In genomic region chr3:4845882-4846281, GRCh38 we compare ENCODE assay signal across 10 cellular contexts.
DNase-seq lines count a peak whose midpoint lies in the region; ATAC-seq and TF ChIP-seq lines count a peak whose summit lies in the region.
"Had no signal": no experiment of that assay in that cellular context is flagged by ENCODE, and none has a peak within 500 bp of the region (broad histone marks: within the 10 kb centered on the region; RNA-seq: fewer than 3 reads in every experiment).

No MANE protein-coding gene starts in this region.

- no peaks in the 10 kb centered on the region for H3K9me3 ChIP-seq in right cardiac atrium (ENCODE audit: control insufficient read depth, low read length)

- H3K27ac ChIP-seq in right cardiac atrium (ENCODE audit: low read length): no peak overlapping the region

- no peak overlapping the region for H3K4me3 ChIP-seq in right cardiac atrium (ENCODE audit: low read length)

- intact Hi-C loops in activated CD4-positive, alpha-beta T cell treated with anti-CD3 and anti-CD28 coated beads, Interleukin-2, amount 10 ng/mL, durations not matched to agents 24 days and 14 days (cut with micrococcal nuclease): loop anchor here (1.0 kb wide), 2 partner anchors 41 to 131 kb away; no protein-coding TSS in a partner anchor
- intact Hi-C loops in right cardiac atrium (cut with DNase I): no loop called here

- DNase-seq in activated CD4-positive, alpha-beta T cell treated with anti-CD3 and anti-CD28 coated beads, Interleukin-2, amount 10 ng/mL, durations not matched to agents 24 days and 14 days: peak; percentile 80
- DNase-seq in activated CD4-positive, alpha-beta T cell treated with anti-CD3 and anti-CD28 coated beads, Interleukin-2, amount 50 U/mL, for 4 hours: no peak
- DNase-seq in stimulated activated naive B cell treated with anti-CD40 and anti-IgM and Interleukin-4, amounts not matched to agents 10 μg/mL and 1 μg/mL and 100 μg/mL, for 72 hours: no peak
- DNase-seq in COLO668 (lab: John Stamatoyannopoulos, UW; ENCODE audit: unreplicated experiment) (no peak), type B pancreatic cell (ENCODE audit: extremely low spot score, unreplicated experiment) (no peak), right cardiac atrium (no peak)
- DNase-seq: amniotic stem cell, NCI-H2171 had no signal

- peaks cover 82% of the 10 kb centered on the region for H3K4me1 Mint-ChIP-seq in activated CD4-positive, alpha-beta T cell treated with anti-CD3 and anti-CD28 coated beads, Interleukin-2, amount 10 ng/mL, durations not matched to agents 24 days and 14 days
- peaks cover 47 to 87% of the 10 kb centered on the region in 2 donors for H3K4me1 Mint-ChIP-seq in stimulated activated naive B cell treated with anti-CD40 and anti-IgM and Interleukin-4, amounts not matched to agents 10 μg/mL and 1 μg/mL and 100 μg/mL, for 72 hours
- H3K4me1 Mint-ChIP-seq in type B pancreatic cell (ENCODE audit: unreplicated experiment): peaks cover 24% of the 10 kb centered on the region

- no peak for TF ChIP-seq CTCF in type B pancreatic cell (conservative IDR thresholded peaks at IDR 0.05)

- H3K36me3 Mint-ChIP-seq in activated CD4-positive, alpha-beta T cell treated with anti-CD3 and anti-CD28 coated beads, Interleukin-2, amount 10 ng/mL, durations not matched to agents 24 days and 14 days (ENCODE audit: low read depth): peaks cover 40% of the 10 kb centered on the region
- peaks cover 35 to 46% of the 10 kb centered on the region in 2 donors for H3K36me3 Mint-ChIP-seq in stimulated activated naive B cell treated with anti-CD40 and anti-IgM and Interleukin-4, amounts not matched to agents 10 μg/mL and 1 μg/mL and 100 μg/mL, for 72 hours
- H3K36me3 Mint-ChIP-seq in type B pancreatic cell: peaks cover 6% of the 10 kb centered on the region

- peaks cover 4% of the 10 kb centered on the region for H3K9me3 Mint-ChIP-seq in activated CD4-positive, alpha-beta T cell treated with anti-CD3 and anti-CD28 coated beads, Interleukin-2, amount 10 ng/mL, durations not matched to agents 24 days and 14 days
- peaks cover 0 to 1% of the 10 kb centered on the region in 2 donors for H3K9me3 Mint-ChIP-seq in stimulated activated naive B cell treated with anti-CD40 and anti-IgM and Interleukin-4, amounts not matched to agents 10 μg/mL and 1 μg/mL and 100 μg/mL, for 72 hours
- H3K9me3 Mint-ChIP-seq in type B pancreatic cell: no peaks in the 10 kb centered on the region

- WGBS in right cardiac atrium: 64% methylated on average over 3 of the region's 3 CpGs

- H3K4me1 ChIP-seq in right cardiac atrium (ENCODE audit: control insufficient read depth, insufficient read depth, low read length): no peaks in the 10 kb centered on the region

- no peaks in the 10 kb centered on the region for H3K27me3 Mint-ChIP-seq in activated CD4-positive, alpha-beta T cell treated with anti-CD3 and anti-CD28 coated beads, Interleukin-2, amount 10 ng/mL, durations not matched to agents 24 days and 14 days
- no peaks in the 10 kb centered on the region for H3K27me3 Mint-ChIP-seq in stimulated activated naive B cell treated with anti-CD40 and anti-IgM and Interleukin-4, amounts not matched to agents 10 μg/mL and 1 μg/mL and 100 μg/mL, for 72 hours
- H3K27me3 Mint-ChIP-seq in type B pancreatic cell: no peaks in the 10 kb centered on the region

- no peaks in the 10 kb centered on the region for H3K27me3 ChIP-seq in right cardiac atrium (ENCODE audit: control insufficient read depth, insufficient read depth)

- peak overlapping the region; percentile 59 for H3K4me3 Mint-ChIP-seq in activated CD4-positive, alpha-beta T cell treated with anti-CD3 and anti-CD28 coated beads, Interleukin-2, amount 10 ng/mL, durations not matched to agents 24 days and 14 days
- H3K4me3 Mint-ChIP-seq in stimulated activated naive B cell treated with anti-CD40 and anti-IgM and Interleukin-4, amounts not matched to agents 10 μg/mL and 1 μg/mL and 100 μg/mL, for 72 hours: peak overlapping the region; percentile 4 to 45
- no peak overlapping the region for H3K4me3 Mint-ChIP-seq in type B pancreatic cell

- ATAC-seq in HG02588 (IDR thresholded peaks at IDR 0.05; ENCODE audit: unreplicated experiment) (peak; percentile 68), HG03558 (IDR thresholded peaks at IDR 0.05; ENCODE audit: extremely low read depth, unreplicated experiment) (peak; percentile 69), right cardiac atrium (no peak)
- peak; percentile 77 to 78 for ATAC-seq in stimulated activated naive B cell treated with anti-CD40 and anti-IgM and Interleukin-4, amounts not matched to agents 10 μg/mL and 1 μg/mL and 100 μg/mL, for 72 hours (replicated peaks)

- peak overlapping the region; percentile 82 for H3K27ac Mint-ChIP-seq in activated CD4-positive, alpha-beta T cell treated with anti-CD3 and anti-CD28 coated beads, Interleukin-2, amount 10 ng/mL, durations not matched to agents 24 days and 14 days
- H3K27ac Mint-ChIP-seq in stimulated activated naive B cell treated with anti-CD40 and anti-IgM and Interleukin-4, amounts not matched to agents 10 μg/mL and 1 μg/mL and 100 μg/mL, for 72 hours: peak overlapping the region; percentile 89
- no peak overlapping the region for H3K27ac Mint-ChIP-seq in type B pancreatic cell

Comparison
In these comparisons a context has a peak if more than half of its experiments do, and no peak if none do; other contexts are left out.
1. ATAC-seq: peak in HG02588 (single experiment), HG03558 (single experiment) and stimulated activated naive B cell treated with anti-CD40 and anti-IgM and Interleukin-4, amounts not matched to agents 10 μg/mL and 1 μg/mL and 100 μg/mL, for 72 hours (2 of 2); none in right cardiac atrium (0 of 2).